In genomic region chr17:2972749-2973148, GRCh38 we compare ENCODE assay signal across 26 cellular contexts.
"Had no signal": no experiment of that assay in that cellular context is flagged by ENCODE, and none has a peak within 500 bp of the region (broad histone marks: within the 10 kb centered on the region; RNA-seq: fewer than 3 reads in every experiment).

No MANE protein-coding gene starts in this region.

- H3K4me3 Mint-ChIP-seq: activated CD4-positive, alpha-beta T cell treated with anti-CD3 and anti-CD28 coated beads, Interleukin-2, amount 10 ng/mL, durations not matched to agents 7 days and 5 days; activated CD8-positive, alpha-beta T cell treated with anti-CD3 and anti-CD28 coated beads, Interleukin-2, amount 10 ng/mL, durations not matched to agents 7 days and 5 days; activated naive CD4-positive, alpha-beta T cell treated with anti-CD3 and anti-CD28 coated beads, Interleukin-2, amount 50 U/mL, for 24 hours; activated T-helper 1 cell treated with anti-CD3 and anti-CD28 coated beads, Interleukin-12 subunit alpha, Interleukin-12 subunit beta, Interleukin-2, Interleukin-4 antibody, amounts not matched to agents 30 ng/mL and 10 ng/mL and 1 ng/mL, durations not matched to agents 14 hours and 24 hours and 36 hours; dendritic cell treated with granulocyte-macrophage colony-stimulating factor and Interleukin-4, amounts not matched to agents 40 ng/mL and 50 ng/mL, for 4 days; naive B cell; neural progenitor cell; T-helper 17 cell had no signal

- H3K9ac ChIP-seq: neural progenitor cell had no signal

- H3K4me1 Mint-ChIP-seq: activated CD4-positive, alpha-beta T cell treated with anti-CD3 and anti-CD28 coated beads, Interleukin-2, amount 10 ng/mL, durations not matched to agents 7 days and 5 days; activated naive CD4-positive, alpha-beta T cell treated with anti-CD3 and anti-CD28 coated beads, Interleukin-2, amount 50 U/mL, for 24 hours; brain; naive B cell; neural progenitor cell had no signal

- H3K27ac Mint-ChIP-seq: activated CD4-positive, alpha-beta T cell treated with anti-CD3 and anti-CD28 coated beads, Interleukin-2, amount 10 ng/mL, durations not matched to agents 7 days and 5 days; activated CD8-positive, alpha-beta T cell treated with anti-CD3 and anti-CD28 coated beads, Interleukin-2, amount 10 ng/mL, durations not matched to agents 7 days and 5 days; activated naive CD4-positive, alpha-beta T cell treated with anti-CD3 and anti-CD28 coated beads, Interleukin-2, amount 50 U/mL, for 24 hours; activated T-helper 1 cell treated with anti-CD3 and anti-CD28 coated beads, Interleukin-12 subunit alpha, Interleukin-12 subunit beta, Interleukin-2, Interleukin-4 antibody, amounts not matched to agents 30 ng/mL and 10 ng/mL and 1 ng/mL, durations not matched to agents 14 hours and 24 hours and 36 hours; dendritic cell treated with granulocyte-macrophage colony-stimulating factor and Interleukin-4, amounts not matched to agents 40 ng/mL and 50 ng/mL, for 4 days; naive B cell; neural progenitor cell; T-helper 17 cell had no signal

- H3K4me2 ChIP-seq: neural progenitor cell, smooth muscle cell had no signal

- H3K36me3 Mint-ChIP-seq: naive B cell, neural progenitor cell had no signal

- ATAC-seq: activated CD4-positive, CD25-positive, alpha-beta regulatory T cell treated with anti-CD3 and anti-CD28 coated beads, Interleukin-2, amount 50 U/mL, for 24 hours; activated CD8-positive, alpha-beta T cell treated with anti-CD3 and anti-CD28 coated beads, Interleukin-2, amount 10 ng/mL, durations not matched to agents 7 days and 5 days; left lobe of liver; lower lobe of right lung; sciatic nerve; T-helper 17 cell had no signal

- H3K9me3 Mint-ChIP-seq: activated CD4-positive, alpha-beta T cell treated with anti-CD3 and anti-CD28 coated beads, Interleukin-2, amount 10 ng/mL, durations not matched to agents 7 days and 5 days; activated naive CD4-positive, alpha-beta T cell treated with anti-CD3 and anti-CD28 coated beads, Interleukin-2, amount 50 U/mL, for 24 hours; activated T-helper 1 cell treated with anti-CD3 and anti-CD28 coated beads, Interleukin-12 subunit alpha, Interleukin-12 subunit beta, Interleukin-2, Interleukin-4 antibody, amounts not matched to agents 30 ng/mL and 10 ng/mL and 1 ng/mL, durations not matched to agents 14 hours and 24 hours and 36 hours; dendritic cell treated with granulocyte-macrophage colony-stimulating factor and Interleukin-4, amounts not matched to agents 40 ng/mL and 50 ng/mL, for 4 days; naive B cell had no signal

- H3K27me3 ChIP-seq: neural progenitor cell, upper lobe of left lung had no signal

- H3K4me1 ChIP-seq: lower lobe of right lung, neural progenitor cell, upper lobe of left lung had no signal

- H3K27me3 Mint-ChIP-seq: activated CD4-positive, alpha-beta T cell treated with anti-CD3 and anti-CD28 coated beads, Interleukin-2, amount 10 ng/mL, durations not matched to agents 7 days and 5 days; activated naive CD4-positive, alpha-beta T cell treated with anti-CD3 and anti-CD28 coated beads, Interleukin-2, amount 50 U/mL, for 24 hours; dendritic cell treated with granulocyte-macrophage colony-stimulating factor and Interleukin-4, amounts not matched to agents 40 ng/mL and 50 ng/mL, for 4 days; naive B cell; T-helper 17 cell had no signal

- DNase-seq: activated CD4-positive, alpha-beta T cell treated with anti-CD3 and anti-CD28 coated beads, Interleukin-2, amount 10 ng/mL, durations not matched to agents 7 days and 5 days; activated CD8-positive, alpha-beta T cell treated with anti-CD3 and anti-CD28 coated beads, Interleukin-2, amount 10 ng/mL, durations not matched to agents 7 days and 5 days; activated gamma-delta T cell treated with Interleukin-2 at 50 U/mL for 16 hours; aorta; caudate nucleus; effector CD8-positive, alpha-beta T cell; foreskin melanocyte; mesendoderm; naive B cell; posterior cingulate gyrus; stimulated activated CD4-positive, alpha-beta T cell treated with anti-CD3 and anti-CD28 coated beads, Interleukin-2, amount 100 ng/mL, for 48 hours; stimulated activated CD8-positive, alpha-beta memory T cell treated with anti-CD3 and anti-CD28 coated beads, Interleukin-4, amount 100 ng/mL, for 48 hours; stimulated activated naive CD4-positive, alpha-beta T cell treated with Interleukin-2 at 50 U/mL for 16 hours; T-helper 17 cell had no signal

- H2AFZ ChIP-seq: neural progenitor cell had no signal

- H3K27ac ChIP-seq: lower lobe of right lung, neural progenitor cell, thoracic aorta, upper lobe of left lung had no signal

- H3K4me3 ChIP-seq: lower lobe of right lung, neural progenitor cell, smooth muscle cell, thoracic aorta, upper lobe of left lung had no signal

- H3K36me3 ChIP-seq: lower lobe of right lung, neural progenitor cell, thoracic aorta, upper lobe of left lung had no signal

- H3K9me3 ChIP-seq: lower lobe of right lung, thoracic aorta, upper lobe of left lung had no signal
